Comparison of ENCODE assay signal across 20 cellular contexts in genomic region chr12:15794196-15794595, GRCh38.
"Had no signal": no experiment of that assay in that cellular context is flagged by ENCODE, and none has a peak within 500 bp of the region (broad histone marks: within the 10 kb centered on the region; RNA-seq: fewer than 3 reads in every experiment).

No MANE protein-coding gene starts in this region.

- H3K27me3 ChIP-seq: SJSA1 had no signal

- H3K4me3 Mint-ChIP-seq: IgD-negative memory B cell, T-cell had no signal

- H3K4me3 ChIP-seq: K562, SJSA1, SK-N-MC had no signal

- H3K27ac ChIP-seq: HL-60, KMS-11, SJSA1, SK-N-MC had no signal

- H3K36me3 ChIP-seq: SJSA1 had no signal

- H3K9me3 Mint-ChIP-seq: T-cell had no signal

- H3K27ac Mint-ChIP-seq: IgD-negative memory B cell, T-cell had no signal

- H3K4me2 ChIP-seq: KMS-11 had no signal

- DNase-seq: MM.1S, NCI-H1092 treated with DMSO at 0.1 percent for 48 hours, NCI-H1436 treated with DMSO at 0.1 percent for 48 hours, NCI-H1694, NCI-H187 treated with DMSO at 0.1 percent for 48 hours, NCI-H2029 treated with DMSO at 0.1 percent for 48 hours, NCI-H2171 treated with DMSO at 0.1 percent for 48 hours, NCI-H345, NCI-H446 treated with DMSO at 0.1 percent for 48 hours, NCI-H510A treated with DMSO at 0.1 percent for 48 hours, Right ventricle myocardium superior, RPMI8226, SIG-M5, T-cell had no signal

- H3K9me3 ChIP-seq: SJSA1 had no signal

- ATAC-seq: K562, T-cell had no signal

- H3K36me3 Mint-ChIP-seq: T-cell had no signal
